ENCODE assay signal across 1 cellular context in the genomic region with DNA sequence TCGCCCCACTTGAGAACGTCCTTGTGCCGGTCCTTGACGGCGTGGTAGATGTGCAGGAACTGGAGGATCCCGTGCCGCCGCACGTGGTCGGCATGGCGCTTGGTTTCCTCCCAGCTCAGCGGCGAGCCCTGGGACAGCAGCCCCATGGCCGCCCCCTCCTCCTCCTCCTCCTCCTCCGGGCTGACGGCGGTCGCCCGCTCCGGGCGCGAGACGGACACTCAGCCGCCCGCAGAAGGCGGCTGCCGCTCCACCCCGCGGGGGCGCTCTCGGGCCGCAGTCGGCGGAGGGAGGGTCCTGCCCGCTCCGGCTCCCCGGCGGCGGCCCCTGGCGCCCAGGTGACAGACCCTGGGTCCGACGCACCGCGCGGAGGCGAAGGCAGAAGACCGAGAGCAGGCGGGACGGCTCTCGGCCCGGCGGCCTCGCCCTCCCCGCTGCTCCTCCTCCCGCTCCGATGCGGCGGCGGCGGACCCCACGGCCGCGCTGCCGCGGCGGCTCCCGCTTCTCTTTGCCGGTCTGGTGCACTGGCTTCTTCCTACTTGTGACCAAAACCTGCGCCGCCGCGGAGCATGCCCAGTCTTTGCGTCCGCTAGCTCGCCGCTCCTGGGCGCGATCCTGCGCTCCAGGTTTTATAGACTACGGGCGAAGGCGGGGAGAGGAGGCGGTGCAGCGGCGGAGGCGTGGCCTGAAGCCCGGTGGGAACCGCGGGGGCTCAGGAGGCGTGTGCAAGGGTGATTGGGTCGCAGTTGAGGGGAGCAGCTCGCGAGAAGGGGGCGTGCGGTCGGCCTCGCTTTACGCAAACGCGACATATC.
TF ChIP-seq lines count a peak whose summit lies in the region.

A gene (minus strand): TSS at position 602 of the 809 bp plus-strand sequence. CDS start 456 bp downstream, at position 146.

TF ChIP-seq in K562, 482 proteins besides CTCF, POLR2A, EP300 and RAD21 (continued from another document and continues in another):
- TF ChIP-seq, protein P1, sequence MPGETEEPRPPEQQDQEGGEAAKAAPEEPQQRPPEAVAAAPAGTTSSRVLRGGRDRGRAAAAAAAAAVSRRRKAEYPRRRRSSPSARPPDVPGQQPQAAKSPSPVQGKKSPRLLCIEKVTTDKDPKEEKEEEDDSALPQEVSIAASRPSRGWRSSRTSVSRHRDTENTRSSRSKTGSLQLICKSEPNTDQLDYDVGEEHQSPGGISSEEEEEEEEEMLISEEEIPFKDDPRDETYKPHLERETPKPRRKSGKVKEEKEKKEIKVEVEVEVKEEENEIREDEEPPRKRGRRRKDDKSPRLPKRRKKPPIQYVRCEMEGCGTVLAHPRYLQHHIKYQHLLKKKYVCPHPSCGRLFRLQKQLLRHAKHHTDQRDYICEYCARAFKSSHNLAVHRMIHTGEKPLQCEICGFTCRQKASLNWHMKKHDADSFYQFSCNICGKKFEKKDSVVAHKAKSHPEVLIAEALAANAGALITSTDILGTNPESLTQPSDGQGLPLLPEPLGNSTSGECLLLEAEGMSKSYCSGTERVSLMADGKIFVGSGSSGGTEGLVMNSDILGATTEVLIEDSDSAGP (CRISPR knock-in tag; IDR thresholded peaks at IDR 0.05), result peak; percentile 76
- TF ChIP-seq SIX5 (IDR thresholded peaks at IDR 0.05; ENCODE audit: borderline replicate concordance in 1 of 2, insufficient read depth in 1 of 2, low read depth in 1 of 2, low read length in 2 of 2) (no peak), ZNF408 (CRISPR knock-in tag; IDR thresholded peaks at IDR 0.05; ENCODE audit: low read depth) (no peak), CTBP1 (IDR thresholded peaks at IDR 0.05; ENCODE audit: borderline replicate concordance) (peak; percentile 96), TBL1XR1 (IDR thresholded peaks at IDR 0.05; ENCODE audit: low read length in 2 of 2) (peak; percentile 40 to 64; a peak in 2 of 4 replicates), ARNT (IDR thresholded peaks at IDR 0.05) (no peak), ETV5 (CRISPR knock-in tag; IDR thresholded peaks at IDR 0.05; ENCODE audit: low read depth) (no peak), ZSCAN29 (IDR thresholded peaks at IDR 0.05) (no peak), ZNF766 (CRISPR knock-in tag; conservative IDR thresholded peaks at IDR 0.05) (no peak), KAT2B (IDR thresholded peaks at IDR 0.05; ENCODE audit: low read depth, low read length) (no peak), ZNF239 (CRISPR knock-in tag; IDR thresholded peaks at IDR 0.05) (no peak), SLC30A9 (CRISPR knock-in tag; IDR thresholded peaks at IDR 0.05) (no peak), TOE1 (IDR thresholded peaks at IDR 0.05; ENCODE audit: borderline replicate concordance) (peak; percentile 95), TOE1 (CRISPR knock-in tag; IDR thresholded peaks at IDR 0.05; ENCODE audit: borderline replicate concordance, low read depth) (no peak), KAT7 (CRISPR knock-in tag; IDR thresholded peaks at IDR 0.05; ENCODE audit: borderline replicate concordance) (peak; percentile 87), NR3C1 (CRISPR knock-in tag; IDR thresholded peaks at IDR 0.05) (peak; percentile 55; the same call in 1 of the 2 replicates), HDAC2 (IDR thresholded peaks at IDR 0.05) (no peak), IFI16 (CRISPR knock-in tag; IDR thresholded peaks at IDR 0.05) (no peak), SRF (CRISPR knock-in tag; IDR thresholded peaks at IDR 0.05) (no peak; a peak in 1 of 4 replicates), XRCC3 (IDR thresholded peaks at IDR 0.05) (no peak), SMARCC2 (IDR thresholded peaks at IDR 0.05; ENCODE audit: low read depth) (no peak; the same call in 1 of the 2 replicates), CSDE1 (IDR thresholded peaks at IDR 0.05) (no peak), HMGN3 (IDR thresholded peaks at IDR 0.05; ENCODE audit: borderline replicate concordance, extremely low read depth, insufficient read length, low read depth, low read length) (peak; percentile 79), GABPA (tag; conservative IDR thresholded peaks at IDR 0.05; ENCODE audit: low read depth) (0 out of 2 replicates have a peak, but pooled peaks have one; percentile 17), KDM1A (IDR thresholded peaks at IDR 0.05) (no peak), ZFP36 (IDR thresholded peaks at IDR 0.05; ENCODE audit: low read depth, low read length, partially characterized antibody) (peak; percentile 19), SMARCB1 (IDR thresholded peaks at IDR 0.05; ENCODE audit: insufficient read length, low read depth) (no peak), EGR1 (conservative IDR thresholded peaks at IDR 0.05) (peak; percentile 87), BCL6 (CRISPR knock-in tag; IDR thresholded peaks at IDR 0.05) (no peak)
- TF ChIP-seq, protein P2, sequence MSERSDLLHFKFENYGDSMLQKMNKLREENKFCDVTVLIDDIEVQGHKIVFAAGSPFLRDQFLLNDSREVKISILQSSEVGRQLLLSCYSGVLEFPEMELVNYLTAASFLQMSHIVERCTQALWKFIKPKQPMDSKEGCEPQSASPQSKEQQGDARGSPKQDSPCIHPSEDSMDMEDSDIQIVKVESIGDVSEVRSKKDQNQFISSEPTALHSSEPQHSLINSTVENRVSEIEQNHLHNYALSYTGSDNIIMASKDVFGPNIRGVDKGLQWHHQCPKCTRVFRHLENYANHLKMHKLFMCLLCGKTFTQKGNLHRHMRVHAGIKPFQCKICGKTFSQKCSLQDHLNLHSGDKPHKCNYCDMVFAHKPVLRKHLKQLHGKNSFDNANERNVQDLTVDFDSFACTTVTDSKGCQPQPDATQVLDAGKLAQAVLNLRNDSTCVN (CRISPR knock-in tag; IDR thresholded peaks at IDR 0.05), result no peak
- TF ChIP-seq, protein P3, sequence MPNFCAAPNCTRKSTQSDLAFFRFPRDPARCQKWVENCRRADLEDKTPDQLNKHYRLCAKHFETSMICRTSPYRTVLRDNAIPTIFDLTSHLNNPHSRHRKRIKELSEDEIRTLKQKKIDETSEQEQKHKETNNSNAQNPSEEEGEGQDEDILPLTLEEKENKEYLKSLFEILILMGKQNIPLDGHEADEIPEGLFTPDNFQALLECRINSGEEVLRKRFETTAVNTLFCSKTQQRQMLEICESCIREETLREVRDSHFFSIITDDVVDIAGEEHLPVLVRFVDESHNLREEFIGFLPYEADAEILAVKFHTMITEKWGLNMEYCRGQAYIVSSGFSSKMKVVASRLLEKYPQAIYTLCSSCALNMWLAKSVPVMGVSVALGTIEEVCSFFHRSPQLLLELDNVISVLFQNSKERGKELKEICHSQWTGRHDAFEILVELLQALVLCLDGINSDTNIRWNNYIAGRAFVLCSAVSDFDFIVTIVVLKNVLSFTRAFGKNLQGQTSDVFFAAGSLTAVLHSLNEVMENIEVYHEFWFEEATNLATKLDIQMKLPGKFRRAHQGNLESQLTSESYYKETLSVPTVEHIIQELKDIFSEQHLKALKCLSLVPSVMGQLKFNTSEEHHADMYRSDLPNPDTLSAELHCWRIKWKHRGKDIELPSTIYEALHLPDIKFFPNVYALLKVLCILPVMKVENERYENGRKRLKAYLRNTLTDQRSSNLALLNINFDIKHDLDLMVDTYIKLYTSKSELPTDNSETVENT (CRISPR knock-in tag; IDR thresholded peaks at IDR 0.05), result no peak
- TF ChIP-seq, protein P4, sequence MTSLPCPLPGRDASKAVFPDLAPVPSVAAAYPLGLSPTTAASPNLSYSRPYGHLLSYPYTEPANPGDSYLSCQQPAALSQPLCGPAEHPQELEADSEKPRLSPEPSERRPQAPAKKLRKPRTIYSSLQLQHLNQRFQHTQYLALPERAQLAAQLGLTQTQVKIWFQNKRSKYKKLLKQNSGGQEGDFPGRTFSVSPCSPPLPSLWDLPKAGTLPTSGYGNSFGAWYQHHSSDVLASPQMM (CRISPR knock-in tag; IDR thresholded peaks at IDR 0.05), result no peak
- TF ChIP-seq, protein P5, sequence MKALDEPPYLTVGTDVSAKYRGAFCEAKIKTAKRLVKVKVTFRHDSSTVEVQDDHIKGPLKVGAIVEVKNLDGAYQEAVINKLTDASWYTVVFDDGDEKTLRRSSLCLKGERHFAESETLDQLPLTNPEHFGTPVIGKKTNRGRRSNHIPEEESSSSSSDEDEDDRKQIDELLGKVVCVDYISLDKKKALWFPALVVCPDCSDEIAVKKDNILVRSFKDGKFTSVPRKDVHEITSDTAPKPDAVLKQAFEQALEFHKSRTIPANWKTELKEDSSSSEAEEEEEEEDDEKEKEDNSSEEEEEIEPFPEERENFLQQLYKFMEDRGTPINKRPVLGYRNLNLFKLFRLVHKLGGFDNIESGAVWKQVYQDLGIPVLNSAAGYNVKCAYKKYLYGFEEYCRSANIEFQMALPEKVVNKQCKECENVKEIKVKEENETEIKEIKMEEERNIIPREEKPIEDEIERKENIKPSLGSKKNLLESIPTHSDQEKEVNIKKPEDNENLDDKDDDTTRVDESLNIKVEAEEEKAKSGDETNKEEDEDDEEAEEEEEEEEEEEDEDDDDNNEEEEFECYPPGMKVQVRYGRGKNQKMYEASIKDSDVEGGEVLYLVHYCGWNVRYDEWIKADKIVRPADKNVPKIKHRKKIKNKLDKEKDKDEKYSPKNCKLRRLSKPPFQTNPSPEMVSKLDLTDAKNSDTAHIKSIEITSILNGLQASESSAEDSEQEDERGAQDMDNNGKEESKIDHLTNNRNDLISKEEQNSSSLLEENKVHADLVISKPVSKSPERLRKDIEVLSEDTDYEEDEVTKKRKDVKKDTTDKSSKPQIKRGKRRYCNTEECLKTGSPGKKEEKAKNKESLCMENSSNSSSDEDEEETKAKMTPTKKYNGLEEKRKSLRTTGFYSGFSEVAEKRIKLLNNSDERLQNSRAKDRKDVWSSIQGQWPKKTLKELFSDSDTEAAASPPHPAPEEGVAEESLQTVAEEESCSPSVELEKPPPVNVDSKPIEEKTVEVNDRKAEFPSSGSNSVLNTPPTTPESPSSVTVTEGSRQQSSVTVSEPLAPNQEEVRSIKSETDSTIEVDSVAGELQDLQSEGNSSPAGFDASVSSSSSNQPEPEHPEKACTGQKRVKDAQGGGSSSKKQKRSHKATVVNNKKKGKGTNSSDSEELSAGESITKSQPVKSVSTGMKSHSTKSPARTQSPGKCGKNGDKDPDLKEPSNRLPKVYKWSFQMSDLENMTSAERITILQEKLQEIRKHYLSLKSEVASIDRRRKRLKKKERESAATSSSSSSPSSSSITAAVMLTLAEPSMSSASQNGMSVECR (CRISPR knock-in tag; IDR thresholded peaks at IDR 0.05), result peak; percentile 93
- TF ChIP-seq, protein P6, sequence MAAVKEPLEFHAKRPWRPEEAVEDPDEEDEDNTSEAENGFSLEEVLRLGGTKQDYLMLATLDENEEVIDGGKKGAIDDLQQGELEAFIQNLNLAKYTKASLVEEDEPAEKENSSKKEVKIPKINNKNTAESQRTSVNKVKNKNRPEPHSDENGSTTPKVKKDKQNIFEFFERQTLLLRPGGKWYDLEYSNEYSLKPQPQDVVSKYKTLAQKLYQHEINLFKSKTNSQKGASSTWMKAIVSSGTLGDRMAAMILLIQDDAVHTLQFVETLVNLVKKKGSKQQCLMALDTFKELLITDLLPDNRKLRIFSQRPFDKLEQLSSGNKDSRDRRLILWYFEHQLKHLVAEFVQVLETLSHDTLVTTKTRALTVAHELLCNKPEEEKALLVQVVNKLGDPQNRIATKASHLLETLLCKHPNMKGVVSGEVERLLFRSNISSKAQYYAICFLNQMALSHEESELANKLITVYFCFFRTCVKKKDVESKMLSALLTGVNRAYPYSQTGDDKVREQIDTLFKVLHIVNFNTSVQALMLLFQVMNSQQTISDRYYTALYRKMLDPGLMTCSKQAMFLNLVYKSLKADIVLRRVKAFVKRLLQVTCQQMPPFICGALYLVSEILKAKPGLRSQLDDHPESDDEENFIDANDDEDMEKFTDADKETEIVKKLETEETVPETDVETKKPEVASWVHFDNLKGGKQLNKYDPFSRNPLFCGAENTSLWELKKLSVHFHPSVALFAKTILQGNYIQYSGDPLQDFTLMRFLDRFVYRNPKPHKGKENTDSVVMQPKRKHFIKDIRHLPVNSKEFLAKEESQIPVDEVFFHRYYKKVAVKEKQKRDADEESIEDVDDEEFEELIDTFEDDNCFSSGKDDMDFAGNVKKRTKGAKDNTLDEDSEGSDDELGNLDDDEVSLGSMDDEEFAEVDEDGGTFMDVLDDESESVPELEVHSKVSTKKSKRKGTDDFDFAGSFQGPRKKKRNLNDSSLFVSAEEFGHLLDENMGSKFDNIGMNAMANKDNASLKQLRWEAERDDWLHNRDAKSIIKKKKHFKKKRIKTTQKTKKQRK (IDR thresholded peaks at IDR 0.05; ENCODE audit: borderline replicate concordance, low read depth, low read length), result no peak
- TF ChIP-seq, protein P7, sequence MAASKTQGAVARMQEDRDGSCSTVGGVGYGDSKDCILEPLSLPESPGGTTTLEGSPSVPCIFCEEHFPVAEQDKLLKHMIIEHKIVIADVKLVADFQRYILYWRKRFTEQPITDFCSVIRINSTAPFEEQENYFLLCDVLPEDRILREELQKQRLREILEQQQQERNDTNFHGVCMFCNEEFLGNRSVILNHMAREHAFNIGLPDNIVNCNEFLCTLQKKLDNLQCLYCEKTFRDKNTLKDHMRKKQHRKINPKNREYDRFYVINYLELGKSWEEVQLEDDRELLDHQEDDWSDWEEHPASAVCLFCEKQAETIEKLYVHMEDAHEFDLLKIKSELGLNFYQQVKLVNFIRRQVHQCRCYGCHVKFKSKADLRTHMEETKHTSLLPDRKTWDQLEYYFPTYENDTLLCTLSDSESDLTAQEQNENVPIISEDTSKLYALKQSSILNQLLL (CRISPR knock-in tag; IDR thresholded peaks at IDR 0.05; ENCODE audit: borderline replicate concordance), result no peak
- TF ChIP-seq, protein P8, sequence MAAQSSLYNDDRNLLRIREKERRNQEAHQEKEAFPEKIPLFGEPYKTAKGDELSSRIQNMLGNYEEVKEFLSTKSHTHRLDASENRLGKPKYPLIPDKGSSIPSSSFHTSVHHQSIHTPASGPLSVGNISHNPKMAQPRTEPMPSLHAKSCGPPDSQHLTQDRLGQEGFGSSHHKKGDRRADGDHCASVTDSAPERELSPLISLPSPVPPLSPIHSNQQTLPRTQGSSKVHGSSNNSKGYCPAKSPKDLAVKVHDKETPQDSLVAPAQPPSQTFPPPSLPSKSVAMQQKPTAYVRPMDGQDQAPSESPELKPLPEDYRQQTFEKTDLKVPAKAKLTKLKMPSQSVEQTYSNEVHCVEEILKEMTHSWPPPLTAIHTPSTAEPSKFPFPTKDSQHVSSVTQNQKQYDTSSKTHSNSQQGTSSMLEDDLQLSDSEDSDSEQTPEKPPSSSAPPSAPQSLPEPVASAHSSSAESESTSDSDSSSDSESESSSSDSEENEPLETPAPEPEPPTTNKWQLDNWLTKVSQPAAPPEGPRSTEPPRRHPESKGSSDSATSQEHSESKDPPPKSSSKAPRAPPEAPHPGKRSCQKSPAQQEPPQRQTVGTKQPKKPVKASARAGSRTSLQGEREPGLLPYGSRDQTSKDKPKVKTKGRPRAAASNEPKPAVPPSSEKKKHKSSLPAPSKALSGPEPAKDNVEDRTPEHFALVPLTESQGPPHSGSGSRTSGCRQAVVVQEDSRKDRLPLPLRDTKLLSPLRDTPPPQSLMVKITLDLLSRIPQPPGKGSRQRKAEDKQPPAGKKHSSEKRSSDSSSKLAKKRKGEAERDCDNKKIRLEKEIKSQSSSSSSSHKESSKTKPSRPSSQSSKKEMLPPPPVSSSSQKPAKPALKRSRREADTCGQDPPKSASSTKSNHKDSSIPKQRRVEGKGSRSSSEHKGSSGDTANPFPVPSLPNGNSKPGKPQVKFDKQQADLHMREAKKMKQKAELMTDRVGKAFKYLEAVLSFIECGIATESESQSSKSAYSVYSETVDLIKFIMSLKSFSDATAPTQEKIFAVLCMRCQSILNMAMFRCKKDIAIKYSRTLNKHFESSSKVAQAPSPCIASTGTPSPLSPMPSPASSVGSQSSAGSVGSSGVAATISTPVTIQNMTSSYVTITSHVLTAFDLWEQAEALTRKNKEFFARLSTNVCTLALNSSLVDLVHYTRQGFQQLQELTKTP (IDR thresholded peaks at IDR 0.05; ENCODE audit: low read depth in 1 of 2, partially characterized antibody in 2 of 2), result no peak
